In genomic region chr9:85408494-85408893, GRCh38 we compare ENCODE assay signal across 13 cellular contexts.
"Had no signal": no experiment of that assay in that cellular context is flagged by ENCODE, and none has a peak within 500 bp of the region (broad histone marks: within the 10 kb centered on the region; RNA-seq: fewer than 3 reads in every experiment).

No MANE protein-coding gene starts in this region.

- FAIRE-seq: kidney had no signal

- H3K27me3 ChIP-seq: gastrocnemius medialis, sigmoid colon, transverse colon had no signal

- DNase-seq: activated CD4-positive, alpha-beta T cell treated with anti-CD3 and anti-CD28 coated beads, Interleukin-2, amount 10 ng/mL, durations not matched to agents 7 days and 5 days; activated CD8-positive, alpha-beta memory T cell treated with anti-CD3 and anti-CD28 coated beads for 24 hours; activated naive CD4-positive, alpha-beta T cell treated with anti-CD3 and anti-CD28 coated beads, Interleukin-2, amount 50 U/mL, for 16 hours; effector memory CD4-positive, alpha-beta T cell; gastrocnemius medialis; kidney; nephron progenitor cell; psoas muscle; sigmoid colon; stimulated activated CD4-positive, alpha-beta T cell treated with anti-CD3 and anti-CD28 coated beads, Interleukin-2, amount 100 ng/mL, for 24 hours; stimulated activated naive B cell treated with anti-CD40 and anti-IgM and Interleukin-4, amounts not matched to agents 10 μg/mL and 1 μg/mL and 100 μg/mL, for 72 hours; transverse colon had no signal

- H3K27ac ChIP-seq: epithelial cell of prostate, gastrocnemius medialis, psoas muscle, sigmoid colon, transverse colon had no signal

- H3K9me3 ChIP-seq: gastrocnemius medialis, psoas muscle, sigmoid colon, transverse colon had no signal

- H3K36me3 ChIP-seq: gastrocnemius medialis, sigmoid colon, transverse colon had no signal

- H3K4me3 ChIP-seq: gastrocnemius medialis, psoas muscle, sigmoid colon, transverse colon had no signal

- H3K4me1 ChIP-seq: gastrocnemius medialis, psoas muscle, sigmoid colon, transverse colon had no signal
